Comparison of ENCODE assay signal across 8 cellular contexts in genomic region chr16:9135797-9136196, GRCh38. TPM values are rescaled to one million over a fixed set of nuclear protein-coding genes. Genes with fewer than 3 reads are reported as not detected.
DNase-seq lines count a peak whose midpoint lies in the region; ATAC-seq and TF ChIP-seq lines count a peak whose summit lies in the region.

No MANE protein-coding gene starts in this region.

- no peak overlapping the region for H3K4me3 Mint-ChIP-seq in activated CD8-positive, alpha-beta T cell treated with anti-CD3 and anti-CD28 coated beads for 36 hours
- no peak overlapping the region for H3K4me3 Mint-ChIP-seq in activated CD8-positive, alpha-beta T cell treated with anti-CD3 and anti-CD28 coated beads, Interleukin-2, amount 10 ng/mL, durations not matched to agents 7 days and 5 days
- no peak overlapping the region for H3K4me3 Mint-ChIP-seq in T-helper 2 cell treated with Interferon-gamma antibody and Interleukin-4, amounts not matched to agents 5 μg/mL and 100 μg/mL, for 36 hours
- H3K4me3 Mint-ChIP-seq in stimulated activated memory B cell treated with anti-CD40 and anti-IgM and Interleukin-4, amounts not matched to agents 10 μg/mL and 1 μg/mL and 100 μg/mL, for 72 hours, result peak overlapping the region; percentile 3
- no peak overlapping the region for H3K4me3 Mint-ChIP-seq in osteocyte (ENCODE audit: unreplicated experiment)

- intact Hi-C loops in activated CD8-positive, alpha-beta T cell treated with anti-CD3 and anti-CD28 coated beads for 36 hours (cut with micrococcal nuclease), result no loop called here

- ATAC-seq in activated CD8-positive, alpha-beta T cell treated with anti-CD3 and anti-CD28 coated beads for 36 hours, result no peak
- ATAC-seq in activated CD8-positive, alpha-beta T cell treated with anti-CD3 and anti-CD28 coated beads, Interleukin-2, amount 10 ng/mL, durations not matched to agents 7 days and 5 days, result no peak
- peak; percentile 45 for ATAC-seq in HG03095 (IDR thresholded peaks at IDR 0.05; ENCODE audit: unreplicated experiment)
- ATAC-seq in stimulated activated memory B cell treated with anti-CD40 and anti-IgM and Interleukin-4, amounts not matched to agents 10 μg/mL and 1 μg/mL and 100 μg/mL, for 72 hours, result peak; percentile 76

- no peak overlapping the region for H3K27ac Mint-ChIP-seq in activated CD8-positive, alpha-beta T cell treated with anti-CD3 and anti-CD28 coated beads for 36 hours
- no peak overlapping the region for H3K27ac Mint-ChIP-seq in activated CD8-positive, alpha-beta T cell treated with anti-CD3 and anti-CD28 coated beads, Interleukin-2, amount 10 ng/mL, durations not matched to agents 7 days and 5 days
- H3K27ac Mint-ChIP-seq in T-helper 2 cell treated with Interferon-gamma antibody and Interleukin-4, amounts not matched to agents 5 μg/mL and 100 μg/mL, for 36 hours, result peak overlapping the region; percentile 76
- H3K27ac Mint-ChIP-seq in stimulated activated memory B cell treated with anti-CD40 and anti-IgM and Interleukin-4, amounts not matched to agents 10 μg/mL and 1 μg/mL and 100 μg/mL, for 72 hours, result peak overlapping the region; percentile 36
- H3K27ac Mint-ChIP-seq in osteocyte (ENCODE audit: unreplicated experiment), result no peak overlapping the region

- peak; percentile 24 for DNase-seq in activated CD8-positive, alpha-beta T cell treated with anti-CD3 and anti-CD28 coated beads for 36 hours
- no peak for DNase-seq in activated CD8-positive, alpha-beta T cell treated with anti-CD3 and anti-CD28 coated beads, Interleukin-2, amount 10 ng/mL, durations not matched to agents 7 days and 5 days
- DNase-seq in T-helper 2 cell treated with Interferon-gamma antibody and Interleukin-4, amounts not matched to agents 5 μg/mL and 100 μg/mL, for 36 hours (ENCODE audit: low spot score), result no peak
- DNase-seq in NCI-H2171 treated with DMSO at 0.1 percent for 48 hours (lab: John Stamatoyannopoulos, UW) (no peak), osteocyte (ENCODE audit: extremely low spot score, unreplicated experiment) (no peak)
- no peak for DNase-seq in activated CD4-positive, alpha-beta T cell treated with anti-CD3 and anti-CD28 coated beads, Interleukin-2, amount 50 U/mL, for 48 hours

- H3K4me1 Mint-ChIP-seq in activated CD8-positive, alpha-beta T cell treated with anti-CD3 and anti-CD28 coated beads for 36 hours (ENCODE audit: low read depth), result peaks cover 22% of the 10 kb centered on the region
- H3K4me1 Mint-ChIP-seq in activated CD8-positive, alpha-beta T cell treated with anti-CD3 and anti-CD28 coated beads, Interleukin-2, amount 10 ng/mL, durations not matched to agents 7 days and 5 days (ENCODE audit: low read depth), result peaks cover 35% of the 10 kb centered on the region
- peaks cover 19% of the 10 kb centered on the region for H3K4me1 Mint-ChIP-seq in T-helper 2 cell treated with Interferon-gamma antibody and Interleukin-4, amounts not matched to agents 5 μg/mL and 100 μg/mL, for 36 hours (ENCODE audit: low read depth)
- H3K4me1 Mint-ChIP-seq in stimulated activated memory B cell treated with anti-CD40 and anti-IgM and Interleukin-4, amounts not matched to agents 10 μg/mL and 1 μg/mL and 100 μg/mL, for 72 hours, result peaks cover 41% of the 10 kb centered on the region
- peaks cover 11% of the 10 kb centered on the region for H3K4me1 Mint-ChIP-seq in osteocyte (ENCODE audit: unreplicated experiment)

- POLR2A ChIA-PET in activated CD8-positive, alpha-beta T cell treated with anti-CD3 and anti-CD28 coated beads for 36 hours (lab: Charles Lee), result no interaction called here
- POLR2A ChIA-PET in activated CD8-positive, alpha-beta T cell treated with anti-CD3 and anti-CD28 coated beads, Interleukin-2, amount 10 ng/mL, durations not matched to agents 7 days and 5 days (lab: Charles Lee), result no interaction called here

- peaks cover 2% of the 10 kb centered on the region for H3K36me3 Mint-ChIP-seq in activated CD8-positive, alpha-beta T cell treated with anti-CD3 and anti-CD28 coated beads for 36 hours (ENCODE audit: low read depth)
- no peaks in the 10 kb centered on the region for H3K36me3 Mint-ChIP-seq in activated CD8-positive, alpha-beta T cell treated with anti-CD3 and anti-CD28 coated beads, Interleukin-2, amount 10 ng/mL, durations not matched to agents 7 days and 5 days (ENCODE audit: low read depth)
- peaks cover 2% of the 10 kb centered on the region for H3K36me3 Mint-ChIP-seq in T-helper 2 cell treated with Interferon-gamma antibody and Interleukin-4, amounts not matched to agents 5 μg/mL and 100 μg/mL, for 36 hours (ENCODE audit: low read depth)
- H3K36me3 Mint-ChIP-seq in stimulated activated memory B cell treated with anti-CD40 and anti-IgM and Interleukin-4, amounts not matched to agents 10 μg/mL and 1 μg/mL and 100 μg/mL, for 72 hours, result peaks cover 10% of the 10 kb centered on the region
- H3K36me3 Mint-ChIP-seq in osteocyte (ENCODE audit: unreplicated experiment), result no peaks in the 10 kb centered on the region

- peaks cover 2% of the 10 kb centered on the region for H3K27me3 Mint-ChIP-seq in activated CD8-positive, alpha-beta T cell treated with anti-CD3 and anti-CD28 coated beads for 36 hours
- H3K27me3 Mint-ChIP-seq in activated CD8-positive, alpha-beta T cell treated with anti-CD3 and anti-CD28 coated beads, Interleukin-2, amount 10 ng/mL, durations not matched to agents 7 days and 5 days (ENCODE audit: low read depth), result peaks cover 2% of the 10 kb centered on the region
- peaks cover 8% of the 10 kb centered on the region for H3K27me3 Mint-ChIP-seq in T-helper 2 cell treated with Interferon-gamma antibody and Interleukin-4, amounts not matched to agents 5 μg/mL and 100 μg/mL, for 36 hours (ENCODE audit: low read depth)
- peaks cover 9% of the 10 kb centered on the region for H3K27me3 Mint-ChIP-seq in stimulated activated memory B cell treated with anti-CD40 and anti-IgM and Interleukin-4, amounts not matched to agents 10 μg/mL and 1 μg/mL and 100 μg/mL, for 72 hours
- H3K27me3 Mint-ChIP-seq in osteocyte (ENCODE audit: unreplicated experiment), result peaks cover 6% of the 10 kb centered on the region

- no peak for TF ChIP-seq CTCF in activated CD8-positive, alpha-beta T cell treated with anti-CD3 and anti-CD28 coated beads for 36 hours (IDR thresholded peaks at IDR 0.05)
- TF ChIP-seq CTCF in osteocyte (IDR thresholded peaks at IDR 0.05), result no peak

- no peaks in the 10 kb centered on the region for H3K9me3 Mint-ChIP-seq in activated CD8-positive, alpha-beta T cell treated with anti-CD3 and anti-CD28 coated beads for 36 hours
- no peaks in the 10 kb centered on the region for H3K9me3 Mint-ChIP-seq in activated CD8-positive, alpha-beta T cell treated with anti-CD3 and anti-CD28 coated beads, Interleukin-2, amount 10 ng/mL, durations not matched to agents 7 days and 5 days (ENCODE audit: insufficient read depth)
- no peaks in the 10 kb centered on the region for H3K9me3 Mint-ChIP-seq in T-helper 2 cell treated with Interferon-gamma antibody and Interleukin-4, amounts not matched to agents 5 μg/mL and 100 μg/mL, for 36 hours
- no peaks in the 10 kb centered on the region for H3K9me3 Mint-ChIP-seq in stimulated activated memory B cell treated with anti-CD40 and anti-IgM and Interleukin-4, amounts not matched to agents 10 μg/mL and 1 μg/mL and 100 μg/mL, for 72 hours
- H3K9me3 Mint-ChIP-seq in osteocyte (ENCODE audit: unreplicated experiment), result no peaks in the 10 kb centered on the region

- CTCF ChIA-PET in activated CD8-positive, alpha-beta T cell treated with anti-CD3 and anti-CD28 coated beads for 36 hours (lab: Charles Lee), result interaction anchor here (0.7 to 2.7 kb wide), 4 partner anchors 9 to 207 kb away, joined by 3 to 20 read pairs (median 4); no protein-coding TSS in a partner anchor
- CTCF ChIA-PET in activated CD8-positive, alpha-beta T cell treated with anti-CD3 and anti-CD28 coated beads, Interleukin-2, amount 10 ng/mL, durations not matched to agents 7 days and 5 days (lab: Charles Lee), result interaction anchor here (0.7 to 3.0 kb wide), 5 partner anchors 9 to 256 kb away, joined by 3 to 20 read pairs (median 5); no protein-coding TSS in a partner anchor

RNA-seq across cellular contexts. Expression of gene HAPSTR1, which starts 44.4 kb away (rescaled TPM):
- 10 to 100 TPM; 52.5 to 53.4 TPM for total RNA-seq in activated CD8-positive, alpha-beta T cell treated with anti-CD3 and anti-CD28 coated beads for 36 hours
- 10 to 100 TPM; 55.8 to 60.4 TPM for total RNA-seq in activated CD8-positive, alpha-beta T cell treated with anti-CD3 and anti-CD28 coated beads, Interleukin-2, amount 10 ng/mL, durations not matched to agents 7 days and 5 days
- 73.4 and 80.2 TPM in 2 replicates for total RNA-seq in osteocyte

Comparison
In these comparisons a context has a peak if more than half of its experiments do, and no peak if none do; other contexts are left out.
1. ATAC-seq: peak in HG03095 (single experiment) and stimulated activated memory B cell treated with anti-CD40 and anti-IgM and Interleukin-4, amounts not matched to agents 10 μg/mL and 1 μg/mL and 100 μg/mL, for 72 hours (single experiment); none in activated CD8-positive, alpha-beta T cell treated with anti-CD3 and anti-CD28 coated beads for 36 hours (single experiment) and activated CD8-positive, alpha-beta T cell treated with anti-CD3 and anti-CD28 coated beads, Interleukin-2, amount 10 ng/mL, durations not matched to agents 7 days and 5 days (single experiment).
2. H3K27ac Mint-ChIP-seq: peak in T-helper 2 cell treated with Interferon-gamma antibody and Interleukin-4, amounts not matched to agents 5 μg/mL and 100 μg/mL, for 36 hours (single experiment) and stimulated activated memory B cell treated with anti-CD40 and anti-IgM and Interleukin-4, amounts not matched to agents 10 μg/mL and 1 μg/mL and 100 μg/mL, for 72 hours (single experiment); none in activated CD8-positive, alpha-beta T cell treated with anti-CD3 and anti-CD28 coated beads for 36 hours (single experiment), activated CD8-positive, alpha-beta T cell treated with anti-CD3 and anti-CD28 coated beads, Interleukin-2, amount 10 ng/mL, durations not matched to agents 7 days and 5 days (single experiment) and osteocyte (single experiment).